ENCODE assay signal across 8 cellular contexts in genomic region chr16:2471016-2471652, GRCh38. TPM values are rescaled to one million over a fixed set of nuclear protein-coding genes. Genes with fewer than 3 reads are reported as not detected.
DNase-seq lines count a peak whose midpoint lies in the region; ATAC-seq and TF ChIP-seq lines count a peak whose summit lies in the region.

NTN3 (plus strand) TSS chr16:2471297; CDS start chr16:2471702, 405 bp downstream.

- no peaks in the 10 kb centered on the region for H3K9me3 Mint-ChIP-seq in memory B cell
- no peaks in the 10 kb centered on the region for H3K9me3 Mint-ChIP-seq in CD8-positive, alpha-beta memory T cell

- ATAC-seq in memory B cell (ENCODE audit: low read depth) (no peak), gastrocnemius medialis (no peak), GM21526 (IDR thresholded peaks at IDR 0.05; ENCODE audit: low FRiP score, unreplicated experiment) (no peak)

- H3K79me2 ChIP-seq in Karpas-422 (ENCODE audit: low read length): peaks cover 16% of the 10 kb centered on the region

- H3K4me3 Mint-ChIP-seq in memory B cell: peak within 1 kb of the TSS; percentile 37
- H3K4me3 Mint-ChIP-seq in CD8-positive, alpha-beta memory T cell: peak within 1 kb of the TSS in 2 of 7 donors; percentile 22 to 51

- intact Hi-C loops in gastrocnemius medialis (cut with DNase I; ENCODE audit: low total_unique reads): no loop called here

- no peak for TF ChIP-seq CTCF in gastrocnemius medialis (IDR thresholded peaks at IDR 0.05 in 4 of 5, conservative IDR thresholded peaks at IDR 0.05 in 1 of 5)

- no peaks in the 10 kb centered on the region for H3K36me3 Mint-ChIP-seq in memory B cell
- H3K36me3 Mint-ChIP-seq in CD8-positive, alpha-beta memory T cell: no peaks in the 10 kb centered on the region

- peak within 1 kb of the TSS; percentile 100; the same call in 1 of the 2 replicates for H3K4me3 ChIP-seq in Karpas-422 (ENCODE audit: low read length)
- H3K4me3 ChIP-seq in adipocyte (ENCODE audit: low read length): no peak within 1 kb of the TSS
- H3K4me3 ChIP-seq in gastrocnemius medialis: peak within 1 kb of the TSS in 1 of 4 donors; percentile 12
- H3K4me3 ChIP-seq in CD8-positive, alpha-beta memory T cell (ENCODE audit: low read length): no peak within 1 kb of the TSS

- H3K9me3 ChIP-seq in Karpas-422 (ENCODE audit: low read length) (no peaks in the 10 kb centered on the region), adipocyte (ENCODE audit: control insufficient read depth, low read length) (no peaks in the 10 kb centered on the region), gastrocnemius medialis (no peaks in the 10 kb centered on the region)
- no peaks in the 10 kb centered on the region for H3K9me3 ChIP-seq in CD8-positive, alpha-beta memory T cell (ENCODE audit: low read length)

- H3K27ac Mint-ChIP-seq in memory B cell: no peak within 1 kb of the TSS
- no peak within 1 kb of the TSS for H3K27ac Mint-ChIP-seq in CD8-positive, alpha-beta memory T cell

- H3K4me2 ChIP-seq in Karpas-422 (ENCODE audit: low read depth, low read length, poor library complexity, severe bottlenecking): peak within 1 kb of the TSS; percentile 96

- in situ Hi-C loops in gastrocnemius medialis (cut with MboI; ENCODE audit: low sequenced_read_pairs in 4 of 4): no loop called here

- peaks cover 28% of the 10 kb centered on the region for H3K4me1 Mint-ChIP-seq in memory B cell
- H3K4me1 Mint-ChIP-seq in CD8-positive, alpha-beta memory T cell: peaks cover 7 to 26% (median 11%) of the 10 kb centered on the region in 3 donors

- peak; percentile 39 for DNase-seq in CD1c-positive myeloid dendritic cell (ENCODE audit: extremely low spot score)
- DNase-seq in Karpas-422: peak; percentile 73
- peak; percentile 58 for DNase-seq in adipocyte (ENCODE audit: low read depth)
- DNase-seq in memory B cell (ENCODE audit: low spot score in 2 of 2): peak in 1 of 2 donors; percentile 37
- DNase-seq in gastrocnemius medialis: no peak
- DNase-seq in MV-4-11 (lab: John Stamatoyannopoulos, UW): no peak
- DNase-seq in CD8-positive, alpha-beta memory T cell: no peak

- H3K27me3 ChIP-seq in Karpas-422 (ENCODE audit: low read length) (no peaks in the 10 kb centered on the region), adipocyte (replicated peaks; ENCODE audit: control insufficient read depth, insufficient read depth, low read length) (no peaks in the 10 kb centered on the region), gastrocnemius medialis (peaks cover 36 to 46% (median 39%) of the 10 kb centered on the region in 3 donors)
- H3K27me3 ChIP-seq in CD8-positive, alpha-beta memory T cell (ENCODE audit: insufficient read depth, low read length, poor library complexity, severe bottlenecking): peaks cover 36% of the 10 kb centered on the region

- POLR2A ChIA-PET in CD8-positive, alpha-beta memory T cell (lab: Charles Lee): interaction anchor here (0.8 to 1.1 kb wide), 2 partner anchors 11 to 15 kb away, joined by 3 read pairs; partner anchors contain the start of gene TEDC2

- peak within 1 kb of the TSS; percentile 83 for H3K9ac ChIP-seq in Karpas-422 (ENCODE audit: low read length)
- no peak within 1 kb of the TSS for H3K9ac ChIP-seq in adipocyte (ENCODE audit: low read length)

- H3K27ac ChIP-seq in Karpas-422 (ENCODE audit: low read length): peak within 1 kb of the TSS; percentile 94
- H3K27ac ChIP-seq in gastrocnemius medialis: no peak within 1 kb of the TSS
- H3K27ac ChIP-seq in CD8-positive, alpha-beta memory T cell (ENCODE audit: low read depth, low read length): no peak within 1 kb of the TSS

- peaks cover 87% of the 10 kb centered on the region for H3K4me1 ChIP-seq in Karpas-422 (ENCODE audit: low read length)
- H3K4me1 ChIP-seq in adipocyte (ENCODE audit: control insufficient read depth, insufficient read depth, low read length): peaks cover 17% of the 10 kb centered on the region
- H3K4me1 ChIP-seq in gastrocnemius medialis: peaks cover 27 to 41% of the 10 kb centered on the region in 2 donors
- H3K4me1 ChIP-seq in CD8-positive, alpha-beta memory T cell (ENCODE audit: insufficient read depth, low read length): peaks cover 17% of the 10 kb centered on the region

- TF ChIP-seq POLR2A in gastrocnemius medialis (IDR thresholded peaks at IDR 0.05): no peak

- H3K36me3 ChIP-seq in Karpas-422 (ENCODE audit: insufficient read depth, low read length) (no peaks in the 10 kb centered on the region), adipocyte (ENCODE audit: control insufficient read depth, insufficient read depth, low read length, severe bottlenecking) (no peaks in the 10 kb centered on the region), gastrocnemius medialis (no peaks in the 10 kb centered on the region)
- no peaks in the 10 kb centered on the region for H3K36me3 ChIP-seq in CD8-positive, alpha-beta memory T cell (ENCODE audit: insufficient read depth, low read length)

- H4K20me1 ChIP-seq in Karpas-422 (ENCODE audit: insufficient read depth, low read depth, low read length): peaks cover 14% of the 10 kb centered on the region; the same call in 1 of the 2 replicates

- peaks cover 19% of the 10 kb centered on the region for H3K27me3 Mint-ChIP-seq in memory B cell
- H3K27me3 Mint-ChIP-seq in CD8-positive, alpha-beta memory T cell: peaks cover 25 to 34% of the 10 kb centered on the region in 2 donors

- H2AFZ ChIP-seq in Karpas-422 (ENCODE audit: low read length): no peak within 1 kb of the TSS

- H3K9me2 ChIP-seq in Karpas-422 (replicated peaks; ENCODE audit: insufficient read depth, low read length): no peaks in the 10 kb centered on the region

- CTCF ChIA-PET in CD8-positive, alpha-beta memory T cell (lab: Charles Lee): no interaction called here

RNA-seq across cellular contexts. Expression of gene NTN3, which starts in this region (rescaled TPM):
- 0.45 and 0.94 TPM in 2 replicates for total RNA-seq in Karpas-422 (2014; rRNA removed; shearing (Covaris generic); ENCODE audit: low replicate concordance)
- not detected for total RNA-seq in gastrocnemius medialis
- not detected for total RNA-seq in CD8-positive, alpha-beta memory T cell
- polyA plus RNA-seq in CD8-positive, alpha-beta memory T cell: not detected

Comparison
In these comparisons a context has a peak if more than half of its experiments do, and no peak if none do; other contexts are left out.
1. Peak in DNase-seq, H3K4me3 ChIP-seq, H3K27ac ChIP-seq, H3K9ac ChIP-seq and H3K4me2 ChIP-seq in Karpas-422; RNA of the gene not detected or under 1 TPM.
2. DNase-seq: peak in CD1c-positive myeloid dendritic cell (single experiment) and adipocyte (single experiment); none in gastrocnemius medialis (0 of 2), MV-4-11 (single experiment) and CD8-positive, alpha-beta memory T cell (0 of 5).